Comparison of ENCODE assay signal across 28 cellular contexts in the genomic region with DNA sequence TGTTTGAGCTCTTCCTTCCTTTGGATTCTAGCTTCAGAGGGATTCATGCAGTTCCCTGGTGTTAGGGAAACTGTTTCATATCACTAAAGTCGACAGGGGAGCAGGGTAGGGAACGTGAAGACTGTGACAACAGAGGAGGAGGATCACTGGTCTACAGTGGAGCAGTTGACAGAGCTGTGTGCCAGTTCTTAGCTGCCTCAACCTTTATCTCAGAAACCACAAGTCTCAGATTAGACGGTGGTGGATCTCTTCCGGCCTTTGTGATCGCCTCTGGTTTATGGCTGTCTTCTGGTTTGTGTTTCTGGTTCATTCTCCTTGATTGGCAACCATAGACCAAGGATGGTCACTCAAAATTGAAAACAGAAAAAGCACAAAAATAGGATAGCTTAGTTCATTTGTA.
DNase-seq lines count a peak whose midpoint lies in the region; ATAC-seq, FAIRE-seq and TF ChIP-seq lines count a peak whose summit lies in the region.
"Had no signal": no experiment of that assay in that cellular context is flagged by ENCODE, and none has a peak within 500 bp of the region (broad histone marks: within the 10 kb centered on the region; RNA-seq: fewer than 3 reads in every experiment).

No MANE protein-coding gene starts in this region.

- H2AFZ ChIP-seq in MM.1S (ENCODE audit: low read length) (no peak overlapping the region), GM12878 (ENCODE audit: control insufficient read depth, low read depth, low read length) (no peak overlapping the region)

- no peak for TF ChIP-seq EP300 in GM12878 (IDR thresholded peaks at IDR 0.05; ENCODE audit: borderline replicate concordance in 1 of 2, control insufficient read depth in 1 of 2, low read depth in 2 of 2, low read length in 2 of 2)

- TF ChIP-seq RAD21 in GM12878 (IDR thresholded peaks at IDR 0.05; ENCODE audit: insufficient read depth, low read depth, low read length): no peak

- H3K79me2 ChIP-seq in MM.1S (ENCODE audit: low read length): no peaks in the 10 kb centered on the region
- H3K79me2 ChIP-seq in GM12878 (ENCODE audit: control insufficient read depth, insufficient read depth, low read length): no peaks in the 10 kb centered on the region

- 0% methylated on average over 5 of the region's 5 CpGs for WGBS in GM12878 (ENCODE audit: insufficient coverage, insufficient replicate concordance, low lambda C conversion rate, missing lambda C conversion rate)
- WGBS in mesodermal cell (ENCODE audit: insufficient coverage in 2 of 2), 2 experiments: 81 to 86% methylated on average over 3 to 5 of the region's 5 CpGs

- TF ChIP-seq CTCF in MM.1S (IDR thresholded peaks at IDR 0.05; ENCODE audit: low read length) (no peak), GM12878 (IDR thresholded peaks at IDR 0.05 in 2 of 3, conservative IDR thresholded peaks at IDR 0.05 in 1 of 3; ENCODE audit: control insufficient read depth in 2 of 3, extremely low read depth in 1 of 3, insufficient read depth in 1 of 3, low read depth in 3 of 3, low read length in 3 of 3) (no peak), Calu3 (IDR thresholded peaks at IDR 0.05; ENCODE audit: unreplicated experiment) (no peak)

- CTCF ChIA-PET in GM12878 (lab: Yijun Ruan, JAX): interaction anchor here (1.0 to 4.5 kb wide), 7 partner anchors 10 to 510 kb away, joined by 3 to 52 read pairs (median 9); no protein-coding TSS in a partner anchor
- CTCF ChIA-PET in Calu3 (lab: Charles Lee): no interaction called here

- 0 out of 2 replicates have a peak overlapping the region, but pooled peaks have one; percentile 8 for H3K4me2 ChIP-seq in MM.1S (ENCODE audit: low read depth, low read length)
- no peak overlapping the region for H3K4me2 ChIP-seq in GM12878 (ENCODE audit: control insufficient read depth, insufficient read depth)

- H3K27me3 ChIP-seq in MM.1S (replicated peaks; ENCODE audit: insufficient read depth, low read length) (no peaks in the 10 kb centered on the region), GM12878 (replicated peaks in 1 of 2; ENCODE audit: control insufficient read depth in 2 of 2, insufficient read depth in 2 of 2, low read length in 1 of 2) (no peaks in the 10 kb centered on the region)
- H3K27me3 ChIP-seq: MG63 had no signal

- no peak for FAIRE-seq in GM12878 (lab: Jason Lieb, UNC)
- FAIRE-seq: GM18507, H54, HTR-8/SVneo had no signal

- H3K4me3 ChIP-seq in MM.1S (ENCODE audit: low read length) (no peak overlapping the region), GM12878 (no peak overlapping the region), mesodermal cell (ENCODE audit: extremely low read depth, insufficient read depth, low read length, poor library complexity, severe bottlenecking) (no peak overlapping the region)
- H3K4me3 ChIP-seq: MG63, SJCRH30 had no signal

- peaks cover 8% of the 10 kb centered on the region; the same call in 1 of the 2 replicates for H3K4me1 ChIP-seq in MM.1S (ENCODE audit: low read length)
- no peaks in the 10 kb centered on the region for H3K4me1 ChIP-seq in GM12878 (ENCODE audit: control insufficient read depth, insufficient read depth, low read length)
- H3K4me1 ChIP-seq in mesodermal cell (ENCODE audit: control insufficient read depth, insufficient read depth, low read length, poor library complexity, severe bottlenecking): no peaks in the 10 kb centered on the region
- H3K4me1 ChIP-seq: Caco-2, SJCRH30 had no signal

- no peaks in the 10 kb centered on the region for H3K4me1 Mint-ChIP-seq in Calu3 (ENCODE audit: low read depth, unreplicated experiment)
- H3K4me1 Mint-ChIP-seq: B cell had no signal

- DNase-seq in MM.1S: peak; percentile 31
- no peak for DNase-seq in GM12878 (ENCODE audit: low read depth, low spot score)
- no peak for DNase-seq in cortex of kidney (lab: John Stamatoyannopoulos, UW)
- no peak for DNase-seq in Calu3
- no peak for DNase-seq in GM19240 (ENCODE audit: insufficient read length, low spot score)
- DNase-seq: Caco-2; CD8-positive, alpha-beta T cell; DMS 273 treated with DMSO at 0.1 percent for 48 hours; DMS79; EL; KBM-7; MG63; NCI-H1694; NCI-H2029 treated with DMSO at 0.1 percent for 48 hours; NCI-H2227 treated with DMSO at 0.1 percent for 48 hours; NCI-H526 treated with DMSO at 0.1 percent for 48 hours; PC-3; SJCRH30 had no signal

- H3K9me3 Mint-ChIP-seq in Calu3 (ENCODE audit: low read depth, unreplicated experiment): peaks cover 8% of the 10 kb centered on the region
- H3K9me3 Mint-ChIP-seq: CD8-positive, alpha-beta T cell had no signal

- no peaks in the 10 kb centered on the region for H3K27me3 Mint-ChIP-seq in Calu3 (ENCODE audit: unreplicated experiment)
- H3K27me3 Mint-ChIP-seq: B cell had no signal

- H3K9me2 ChIP-seq in MM.1S (replicated peaks; ENCODE audit: insufficient read depth, low read length): no peaks in the 10 kb centered on the region

- H3K36me3 ChIP-seq in MM.1S (replicated peaks; ENCODE audit: insufficient read depth, low read length) (no peaks in the 10 kb centered on the region), GM12878 (ENCODE audit: control insufficient read depth in 2 of 2, insufficient read depth in 2 of 2, low read length in 1 of 2) (no peaks in the 10 kb centered on the region), mesodermal cell (ENCODE audit: control insufficient read depth, insufficient read depth, low read length) (no peaks in the 10 kb centered on the region)
- H3K36me3 ChIP-seq: MG63, SJCRH30 had no signal

- BruUV-seq in GM12878 (replicated peaks; lab: Mats Ljungman, UMichigan) (no TSS peak), Calu3 (replicated peaks; lab: Mats Ljungman, UMichigan) (no TSS peak)

- H3K36me3 Mint-ChIP-seq in Calu3 (ENCODE audit: insufficient read depth, unreplicated experiment): no peaks in the 10 kb centered on the region
- H3K36me3 Mint-ChIP-seq: CD8-positive, alpha-beta T cell had no signal

- ATAC-seq in GM19324 (IDR thresholded peaks at IDR 0.05; ENCODE audit: low FRiP score, unreplicated experiment) (peak; percentile 69), GM12878 (peak; percentile 75), GM19351 (IDR thresholded peaks at IDR 0.05; ENCODE audit: unreplicated experiment) (no peak)
- ATAC-seq: CD8-positive, alpha-beta T cell; PC-3; Right ventricle myocardium inferior; SK-N-SH treated with all-trans-retinoic acid at 6 μM for 48 hours had no signal

- no peaks in the 10 kb centered on the region for H4K20me1 ChIP-seq in MM.1S (ENCODE audit: insufficient read depth, low read length)
- no peaks in the 10 kb centered on the region for H4K20me1 ChIP-seq in GM12878 (ENCODE audit: control insufficient read depth, insufficient read depth)

- POLR2A ChIA-PET in GM12878 (lab: Charles Lee): interaction anchor here (1.3 kb wide), 1 partner anchor 29 kb away, joined by 4 read pairs; no protein-coding TSS in a partner anchor

- H3K4me3 Mint-ChIP-seq in Calu3 (ENCODE audit: low read depth, unreplicated experiment): no peak overlapping the region
- H3K4me3 Mint-ChIP-seq: B cell; CD8-positive, alpha-beta T cell had no signal

- TF ChIP-seq POLR2A in GM12878 (IDR thresholded peaks at IDR 0.05; ENCODE audit: low read depth, low read length): no peak

- SMC1A ChIA-PET in GM12878 (lab: Charles Lee; ENCODE audit: uncharacterized antibody, unreplicated experiment): interaction anchor here (0.7 to 1.9 kb wide), 10 partner anchors 22 to 506 kb away, joined by 3 to 7 read pairs (median 4); no protein-coding TSS in a partner anchor

- H3K27ac ChIP-seq in MM.1S (ENCODE audit: low read length) (no peak overlapping the region; the same call in 1 of the 2 replicates), GM12878 (ENCODE audit: control insufficient read depth, insufficient read depth) (no peak overlapping the region), mesodermal cell (ENCODE audit: low read depth, low read length, severe bottlenecking) (peak overlapping the region; percentile 16)
- H3K27ac ChIP-seq: C4-2B, SJCRH30 had no signal

- H3K9ac ChIP-seq in MM.1S (ENCODE audit: low read length): no peak overlapping the region
- H3K9ac ChIP-seq in GM12878 (ENCODE audit: control insufficient read depth, insufficient read depth, low read length): no peak overlapping the region

- no peaks in the 10 kb centered on the region for H3F3A ChIP-seq in MM.1S (ENCODE audit: insufficient read depth, low read length)

- in situ Hi-C loops in GM12878 (cut with MboI): no loop called here

- intact Hi-C loops in GM12878 (cut with micrococcal nuclease; ENCODE audit: unreplicated experiment) (loop anchor here (2.0 to 10.0 kb wide), 2 partner anchors 68 to 392 kb away; no protein-coding TSS in a partner anchor), Calu3 (cut with micrococcal nuclease; ENCODE audit: unreplicated experiment) (no loop called here)

- no peak overlapping the region for H3K27ac Mint-ChIP-seq in Calu3 (ENCODE audit: unreplicated experiment)
- H3K27ac Mint-ChIP-seq: B cell; CD8-positive, alpha-beta T cell had no signal

- RAD21 ChIA-PET in GM12878 (lab: Charles Lee; ENCODE audit: unreplicated experiment): interaction anchor here (0.9 to 1.6 kb wide), 7 partner anchors 12 to 511 kb away, joined by 3 to 5 read pairs (median 4); no protein-coding TSS in a partner anchor

- H3K9me3 ChIP-seq in MM.1S (replicated peaks; ENCODE audit: insufficient read depth, low read length) (no peaks in the 10 kb centered on the region), GM12878 (replicated peaks; ENCODE audit: control insufficient read depth, insufficient read depth, low read length) (no peaks in the 10 kb centered on the region), mesodermal cell (ENCODE audit: control insufficient read depth, low read length) (no peaks in the 10 kb centered on the region)
- H3K9me3 ChIP-seq: Caco-2, MG63, SJCRH30 had no signal

TF ChIP-seq in GM12878, 131 proteins besides CTCF, POLR2A, EP300 and RAD21 (continues in another document):
- TF ChIP-seq CBFB (IDR thresholded peaks at IDR 0.05; ENCODE audit: low read depth) (no peak), GABPA (IDR thresholded peaks at IDR 0.05; ENCODE audit: low read depth) (no peak)
- TF ChIP-seq, protein P1, sequence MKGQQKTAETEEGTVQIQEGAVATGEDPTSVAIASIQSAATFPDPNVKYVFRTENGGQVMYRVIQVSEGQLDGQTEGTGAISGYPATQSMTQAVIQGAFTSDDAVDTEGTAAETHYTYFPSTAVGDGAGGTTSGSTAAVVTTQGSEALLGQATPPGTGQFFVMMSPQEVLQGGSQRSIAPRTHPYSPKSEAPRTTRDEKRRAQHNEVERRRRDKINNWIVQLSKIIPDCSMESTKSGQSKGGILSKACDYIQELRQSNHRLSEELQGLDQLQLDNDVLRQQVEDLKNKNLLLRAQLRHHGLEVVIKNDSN (IDR thresholded peaks at IDR 0.05; ENCODE audit: borderline replicate concordance, extremely low read length, insufficient read depth, low read depth, low read length): no peak
